In the genomic region with DNA sequence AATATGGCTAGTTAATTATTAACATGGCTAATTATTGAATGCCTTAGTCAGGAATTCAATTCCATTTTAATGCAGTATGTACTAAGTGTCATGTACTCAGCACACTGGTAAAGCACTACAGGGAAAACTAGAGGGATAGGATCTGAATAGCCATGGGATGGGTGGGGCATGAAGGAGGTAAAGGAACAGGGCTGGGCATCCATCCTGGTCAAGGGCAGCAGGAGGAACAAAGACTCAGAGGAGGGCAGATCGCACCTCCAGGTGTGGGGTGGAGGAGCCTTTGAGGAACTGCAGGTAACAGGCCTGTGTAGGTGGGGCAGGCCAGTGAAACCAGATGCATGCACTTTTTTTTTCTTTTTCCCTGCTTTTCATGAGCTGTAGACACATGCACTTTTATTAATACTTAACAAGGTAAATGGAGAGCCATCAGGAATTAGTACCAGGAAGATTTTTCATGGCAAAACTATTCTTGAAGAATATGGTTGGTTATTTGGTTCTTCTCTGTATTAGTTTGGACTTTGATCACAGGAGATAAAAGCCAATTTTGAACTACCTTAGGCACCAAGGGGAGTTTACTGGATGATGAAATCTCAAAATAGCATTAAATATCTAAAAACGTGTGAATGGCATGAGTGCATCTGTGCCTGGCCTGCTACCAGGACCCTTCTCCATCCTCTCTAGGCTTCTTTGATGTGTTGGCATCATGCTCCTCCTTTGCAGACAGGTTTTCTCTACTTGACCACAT, we compare ENCODE assay signal across 18 cellular contexts.
DNase-seq lines count a peak whose midpoint lies in the region; ATAC-seq and TF ChIP-seq lines count a peak whose summit lies in the region.
"Had no signal": no experiment of that assay in that cellular context is flagged by ENCODE, and none has a peak within 500 bp of the region (broad histone marks: within the 10 kb centered on the region; RNA-seq: fewer than 3 reads in every experiment).

No MANE protein-coding gene starts in this region.

- no peak overlapping the region for H3K4me2 ChIP-seq in osteoblast (ENCODE audit: insufficient read depth, low read length)
- H3K4me2 ChIP-seq: BLaER1 had no signal

- ATAC-seq in right lobe of liver = peak in 3 of 4 donors; percentile 72 to 80 (median 72)
- ATAC-seq: Panc1 had no signal

- no peak for TF ChIP-seq POLR2A in right lobe of liver (IDR thresholded peaks at IDR 0.05)

- H3K9me3 Mint-ChIP-seq in type B pancreatic cell = no peaks in the 10 kb centered on the region
- H3K9me3 Mint-ChIP-seq: CD4-positive, alpha-beta T cell had no signal

- 64% methylated on average over 2 of the region's 2 CpGs for WGBS in right lobe of liver (ENCODE audit: insufficient coverage, low coverage, low lambda C conversion rate, missing lambda C conversion rate)

- H3K4me3 ChIP-seq in right lobe of liver (no peak overlapping the region), osteoblast (ENCODE audit: insufficient read depth, low read length) (no peak overlapping the region)
- H3K4me3 ChIP-seq: BLaER1 had no signal

- no peak for TF ChIP-seq CTCF in right lobe of liver (IDR thresholded peaks at IDR 0.05)
- no peak for TF ChIP-seq CTCF in type B pancreatic cell (conservative IDR thresholded peaks at IDR 0.05)
- no peak for TF ChIP-seq CTCF in osteoblast (IDR thresholded peaks at IDR 0.05; ENCODE audit: extremely low read depth, low read depth, low read length)

- no peak overlapping the region for H2AFZ ChIP-seq in osteoblast (ENCODE audit: low read length)

- intact Hi-C loops in right lobe of liver (cut with DNase I) = no loop called here

- H3K4me1 Mint-ChIP-seq in type B pancreatic cell (ENCODE audit: unreplicated experiment) = peaks cover 6% of the 10 kb centered on the region

- peak overlapping the region; percentile 46 for H3K27ac Mint-ChIP-seq in type B pancreatic cell
- H3K27ac Mint-ChIP-seq: CD4-positive, alpha-beta T cell had no signal

- H3K4me1 ChIP-seq in right lobe of liver (peaks cover 0 to 16% (median 2%) of the 10 kb centered on the region in 4 donors), osteoblast (ENCODE audit: insufficient read depth, low read length) (peaks cover 3% of the 10 kb centered on the region)

- H3K36me3 ChIP-seq in right lobe of liver (no peaks in the 10 kb centered on the region), osteoblast (ENCODE audit: insufficient read depth, low read length) (peaks cover 15% of the 10 kb centered on the region)

- no peaks in the 10 kb centered on the region for H3K27me3 ChIP-seq in right lobe of liver
- no peaks in the 10 kb centered on the region for H3K27me3 ChIP-seq in osteoblast (ENCODE audit: insufficient read depth, low read length)
- H3K27me3 ChIP-seq: BLaER1 had no signal

- H3K27me3 Mint-ChIP-seq in type B pancreatic cell = no peaks in the 10 kb centered on the region
- H3K27me3 Mint-ChIP-seq: CD4-positive, alpha-beta T cell had no signal

- H3K36me3 Mint-ChIP-seq in type B pancreatic cell = peaks cover 43% of the 10 kb centered on the region

- H3K79me2 ChIP-seq in osteoblast (ENCODE audit: insufficient read depth, low read length) = no peaks in the 10 kb centered on the region

- H3K9me3 ChIP-seq in right lobe of liver = no peaks in the 10 kb centered on the region
- no peaks in the 10 kb centered on the region for H3K9me3 ChIP-seq in osteoblast (ENCODE audit: low read depth, low read length)
- H3K9me3 ChIP-seq: BLaER1 had no signal

- H3K27ac ChIP-seq in epithelial cell of prostate (peak overlapping the region; percentile 8), right lobe of liver (no peak overlapping the region), osteoblast (ENCODE audit: low read depth, low read length) (no peak overlapping the region)
- H3K27ac ChIP-seq: BLaER1 had no signal

- no peaks in the 10 kb centered on the region for H4K20me1 ChIP-seq in osteoblast (ENCODE audit: insufficient read depth, low read length)
- H4K20me1 ChIP-seq: BLaER1 had no signal

- peak; percentile 31 for DNase-seq in HT-29 (ENCODE audit: low spot score)
- no peak for DNase-seq in epithelial cell of prostate (ENCODE audit: low read depth, low spot score)
- DNase-seq in right lobe of liver = no peak
- DNase-seq in type B pancreatic cell (ENCODE audit: extremely low spot score, unreplicated experiment) = no peak
- DNase-seq in HK-2 (ENCODE audit: unreplicated experiment) = no peak
- no peak for DNase-seq in osteoblast (ENCODE audit: insufficient read length, low spot score, missing footprints)
- no peak for DNase-seq in cerebellum (ENCODE audit: low spot score)
- DNase-seq: CD4-positive, alpha-beta T cell; H7; KBM-7; NCI-H1105 treated with DMSO at 0.1 percent for 48 hours; NCI-H146; NCI-H1930; NCI-H446 treated with DMSO at 0.1 percent for 48 hours; NCI-H526; SHP77 treated with DMSO at 0.1 percent for 48 hours had no signal

- H3K4me3 Mint-ChIP-seq in type B pancreatic cell = no peak overlapping the region
- H3K4me3 Mint-ChIP-seq: CD4-positive, alpha-beta T cell had no signal
